Comparison of ENCODE assay signal across 32 cellular contexts in the genomic region with DNA sequence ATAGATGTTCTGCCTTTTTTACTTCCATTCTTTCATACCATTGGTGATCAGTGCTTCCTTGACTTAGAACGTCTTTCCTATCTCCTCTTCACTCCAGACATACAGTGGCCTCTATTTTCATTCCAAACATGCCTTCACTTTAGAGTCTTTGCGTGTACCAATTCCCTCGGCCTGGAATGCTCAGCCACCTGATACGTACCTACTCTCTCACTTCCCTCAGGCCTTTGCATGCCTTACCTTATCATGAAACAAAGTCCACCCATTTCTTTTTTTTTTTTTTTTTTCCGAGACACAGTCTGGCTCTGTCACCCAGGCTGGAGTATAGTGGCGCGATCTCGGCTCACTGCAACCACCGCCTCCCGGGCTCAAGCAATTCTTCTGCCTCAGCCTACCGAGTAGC.
"Had no signal": no experiment of that assay in that cellular context is flagged by ENCODE, and none has a peak within 500 bp of the region (broad histone marks: within the 10 kb centered on the region; RNA-seq: fewer than 3 reads in every experiment).

No MANE protein-coding gene starts in this region.

- H3K4me1 ChIP-seq: breast epithelium had no signal

- H3K27ac Mint-ChIP-seq: activated CD4-positive, alpha-beta memory T cell treated with anti-CD3 and anti-CD28 coated beads for 36 hours; activated CD4-positive, alpha-beta T cell treated with anti-CD3 and anti-CD28 coated beads for 36 hours; activated CD4-positive, alpha-beta T cell treated with anti-CD3 and anti-CD28 coated beads, Interleukin-2, amount 10 ng/mL, durations not matched to agents 24 days and 14 days; activated CD8-positive, alpha-beta T cell treated with anti-CD3 and anti-CD28 coated beads, Interleukin-2, amount 10 ng/mL, durations not matched to agents 7 days and 5 days; activated naive CD4-positive, alpha-beta T cell treated with anti-CD3 and anti-CD28 coated beads, Interleukin-2, amount 10 ng/mL, durations not matched to agents 7 days and 5 days; activated naive CD4-positive, alpha-beta T cell treated with anti-CD3 and anti-CD28 coated beads, Interleukin-2, amount 50 U/mL, for 72 hours; activated naive CD8-positive, alpha-beta T cell treated with anti-CD3 and anti-CD28 coated beads, Interleukin-2, amount 10 ng/mL, durations not matched to agents 7 days and 5 days; activated T-cell treated with anti-CD3 and anti-CD28 coated beads, Interleukin-2, amount 50 U/mL, for 24 hours; activated T-cell treated with anti-CD3 and anti-CD28 coated beads, Interleukin-2, amount 50 U/mL, for 72 hours; brain; dendritic cell treated with granulocyte-macrophage colony-stimulating factor and Interleukin-4, amounts not matched to agents 40 ng/mL and 50 ng/mL, for 4 days; endodermal cell; T-helper 17 cell; T-helper 2 cell treated with Interferon-gamma antibody and Interleukin-4, amounts not matched to agents 5 μg/mL and 100 μg/mL, for 36 hours had no signal

- ATAC-seq: activated CD4-positive, alpha-beta T cell treated with anti-CD3 and anti-CD28 coated beads for 36 hours; activated CD8-positive, alpha-beta T cell treated with anti-CD3 and anti-CD28 coated beads, Interleukin-2, amount 10 ng/mL, durations not matched to agents 7 days and 5 days; activated naive CD4-positive, alpha-beta T cell treated with anti-CD3 and anti-CD28 coated beads, Interleukin-2, amount 50 U/mL, for 72 hours; activated T-cell treated with anti-CD3 and anti-CD28 coated beads, Interleukin-2, amount 50 U/mL, for 72 hours; esophagus mucosa; heart left ventricle; T-helper 17 cell had no signal

- H3K4me3 ChIP-seq: ascending aorta, breast epithelium, cardiac muscle cell, coronary artery, dorsolateral prefrontal cortex, heart left ventricle had no signal

- H3K36me3 ChIP-seq: ascending aorta, breast epithelium, cardiac muscle cell had no signal

- H3K9me3 ChIP-seq: ascending aorta, breast epithelium, heart left ventricle had no signal

- DNase-seq: activated CD4-positive, alpha-beta memory T cell treated with anti-CD3 and anti-CD28 coated beads for 36 hours; activated CD4-positive, alpha-beta T cell treated with anti-CD3 and anti-CD28 coated beads for 36 hours; activated CD4-positive, alpha-beta T cell treated with anti-CD3 and anti-CD28 coated beads, Interleukin-2, amount 10 ng/mL, durations not matched to agents 24 days and 14 days; activated CD4-positive, CD25-positive, alpha-beta regulatory T cell; activated CD4-positive, CD25-positive, alpha-beta regulatory T cell treated with anti-CD3 and anti-CD28 coated beads, Interleukin-2, amount 50 U/mL, for 72 hours; activated CD8-positive, alpha-beta memory T cell treated with anti-CD3 and anti-CD28 coated beads, Interleukin-2, amount 50 U/mL, for 48 hours; activated CD8-positive, alpha-beta T cell treated with anti-CD3 and anti-CD28 coated beads, Interleukin-2, amount 10 ng/mL, durations not matched to agents 7 days and 5 days; activated gamma-delta T cell; activated naive CD4-positive, alpha-beta T cell; activated naive CD4-positive, alpha-beta T cell treated with anti-CD3 and anti-CD28 coated beads, Interleukin-2, amount 10 ng/mL, durations not matched to agents 7 days and 5 days; activated naive CD8-positive, alpha-beta T cell treated with anti-CD3 and anti-CD28 coated beads, Interleukin-2, amount 10 ng/mL, durations not matched to agents 7 days and 5 days; activated T-cell treated with anti-CD3 and anti-CD28 coated beads for 4 hours; activated T-cell treated with anti-CD3 and anti-CD28 coated beads, Interleukin-2, amount 50 U/mL, for 24 hours; activated T-cell treated with anti-CD3 and anti-CD28 coated beads, Interleukin-2, amount 50 U/mL, for 72 hours; central memory CD4-positive, alpha-beta T cell; dorsolateral prefrontal cortex; effector memory CD4-positive, alpha-beta T cell; endodermal cell; foreskin fibroblast; glutamatergic neuron; heart left ventricle; T-helper 1 cell; T-helper 17 cell had no signal

- H3K4me3 Mint-ChIP-seq: activated CD4-positive, alpha-beta memory T cell treated with anti-CD3 and anti-CD28 coated beads for 36 hours; activated CD4-positive, alpha-beta T cell treated with anti-CD3 and anti-CD28 coated beads for 36 hours; activated CD4-positive, alpha-beta T cell treated with anti-CD3 and anti-CD28 coated beads, Interleukin-2, amount 10 ng/mL, durations not matched to agents 24 days and 14 days; activated CD8-positive, alpha-beta T cell treated with anti-CD3 and anti-CD28 coated beads, Interleukin-2, amount 10 ng/mL, durations not matched to agents 7 days and 5 days; activated naive CD4-positive, alpha-beta T cell treated with anti-CD3 and anti-CD28 coated beads, Interleukin-2, amount 10 ng/mL, durations not matched to agents 7 days and 5 days; activated naive CD8-positive, alpha-beta T cell treated with anti-CD3 and anti-CD28 coated beads, Interleukin-2, amount 10 ng/mL, durations not matched to agents 7 days and 5 days; activated T-cell treated with anti-CD3 and anti-CD28 coated beads, Interleukin-2, amount 50 U/mL, for 24 hours; activated T-cell treated with anti-CD3 and anti-CD28 coated beads, Interleukin-2, amount 50 U/mL, for 72 hours; dendritic cell treated with granulocyte-macrophage colony-stimulating factor and Interleukin-4, amounts not matched to agents 40 ng/mL and 50 ng/mL, for 4 days; endodermal cell; T-helper 17 cell; T-helper 2 cell treated with Interferon-gamma antibody and Interleukin-4, amounts not matched to agents 5 μg/mL and 100 μg/mL, for 36 hours had no signal

- H3K27ac ChIP-seq: ascending aorta, breast epithelium, cardiac muscle cell, coronary artery, dorsolateral prefrontal cortex, heart left ventricle had no signal

- H3K9me3 Mint-ChIP-seq: activated CD4-positive, alpha-beta memory T cell treated with anti-CD3 and anti-CD28 coated beads for 36 hours; activated CD4-positive, alpha-beta T cell treated with anti-CD3 and anti-CD28 coated beads, Interleukin-2, amount 10 ng/mL, durations not matched to agents 24 days and 14 days; activated naive CD4-positive, alpha-beta T cell treated with anti-CD3 and anti-CD28 coated beads, Interleukin-2, amount 10 ng/mL, durations not matched to agents 7 days and 5 days; activated naive CD8-positive, alpha-beta T cell treated with anti-CD3 and anti-CD28 coated beads, Interleukin-2, amount 10 ng/mL, durations not matched to agents 7 days and 5 days; activated T-cell treated with anti-CD3 and anti-CD28 coated beads, Interleukin-2, amount 50 U/mL, for 24 hours; activated T-cell treated with anti-CD3 and anti-CD28 coated beads, Interleukin-2, amount 50 U/mL, for 72 hours; dendritic cell treated with granulocyte-macrophage colony-stimulating factor and Interleukin-4, amounts not matched to agents 40 ng/mL and 50 ng/mL, for 4 days; T-helper 2 cell treated with Interferon-gamma antibody and Interleukin-4, amounts not matched to agents 5 μg/mL and 100 μg/mL, for 36 hours had no signal

- H3K27me3 ChIP-seq: ascending aorta, breast epithelium, cardiac muscle cell, dorsolateral prefrontal cortex, heart left ventricle had no signal
